Comparison of ENCODE assay signal across 22 cellular contexts in the genomic region with DNA sequence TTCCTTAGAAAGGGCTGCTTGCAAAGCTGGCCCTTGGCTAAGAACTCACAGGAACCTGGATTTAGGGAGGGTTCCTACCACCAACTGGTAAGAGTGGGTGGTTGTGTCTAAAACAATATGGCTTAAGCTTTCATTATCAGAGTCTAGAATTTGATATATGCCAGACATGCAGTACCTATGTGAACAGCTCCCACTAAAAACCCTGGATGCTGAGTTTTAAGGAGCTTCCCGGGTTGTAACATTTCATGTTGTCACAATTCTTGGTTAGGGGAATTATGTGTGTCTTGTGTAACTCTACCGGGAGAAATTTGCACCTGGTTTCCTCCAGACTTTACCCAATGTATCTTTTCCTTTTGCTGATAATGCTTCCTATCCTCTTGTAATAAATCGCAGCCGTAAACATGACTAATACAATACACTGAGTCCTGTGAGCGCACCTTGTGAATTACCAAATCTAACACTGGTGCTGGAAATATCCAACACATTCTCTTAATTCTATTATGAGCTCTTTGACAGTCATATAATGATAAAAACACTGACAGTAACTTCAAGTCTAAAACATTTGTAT. TPM values are rescaled to one million over a fixed set of nuclear protein-coding genes. Genes with fewer than 3 reads are reported as not detected.
A peak's percentile ranks its signal among the peaks of the same experiment; 100 is the strongest.
DNase-seq lines count a peak whose midpoint lies in the region; ATAC-seq and TF ChIP-seq lines count a peak whose summit lies in the region.
"Had no signal": no experiment of that assay in that cellular context is flagged by ENCODE, and none has a peak within 500 bp of the region (broad histone marks: within the 10 kb centered on the region; RNA-seq: fewer than 3 reads in every experiment).

No MANE protein-coding gene starts in this region.

- H2BK120ac ChIP-seq in H9 (ENCODE audit: low read depth, low read length, poor library complexity, severe bottlenecking) (no peak overlapping the region), mesendoderm (ENCODE audit: low read depth, low read length) (no peak overlapping the region)

- no peak overlapping the region for H2AFZ ChIP-seq in H9 (ENCODE audit: low read length)
- H2AFZ ChIP-seq: GM23248 had no signal

- H2BK12ac ChIP-seq in H9 (ENCODE audit: insufficient read length, low read depth, low read length) = no peak overlapping the region

- H3K4me3 ChIP-seq in CD4-positive, CD25-positive, alpha-beta regulatory T cell (ENCODE audit: low read depth, low read length) = peak overlapping the region; percentile 28
- H3K4me3 ChIP-seq in endodermal cell (ENCODE audit: low read length) = peak overlapping the region; percentile 68
- no peak overlapping the region for H3K4me3 ChIP-seq in mesendoderm (ENCODE audit: low read length)
- H3K4me3 ChIP-seq: BLaER1 treated with 17β-estradiol and CSF1 and Interleukin-3, amounts not matched to agents 10 nM and 100 nM; GM23248; SK-N-MC had no signal

- peak overlapping the region in 2 of 4 donors; percentile 4 to 5 for H3K4me3 Mint-ChIP-seq in CD4-positive, CD25-positive, alpha-beta regulatory T cell
- H3K4me3 Mint-ChIP-seq in H9 = no peak overlapping the region
- H3K4me3 Mint-ChIP-seq in endodermal cell = no peak overlapping the region
- H3K4me3 Mint-ChIP-seq: HFFc6 had no signal

- peaks cover 4% of the 10 kb centered on the region for H3K36me3 ChIP-seq in CD4-positive, CD25-positive, alpha-beta regulatory T cell (ENCODE audit: control insufficient read depth, insufficient read depth, low read length)
- no peaks in the 10 kb centered on the region for H3K36me3 ChIP-seq in endodermal cell (ENCODE audit: control insufficient read depth, insufficient read depth, low read length)
- H3K36me3 ChIP-seq in mesendoderm (ENCODE audit: control insufficient read depth, insufficient read depth, low read length) = no peaks in the 10 kb centered on the region

- H3K9ac ChIP-seq in H9 (ENCODE audit: extremely low read depth, insufficient read length, low read length) (no peak overlapping the region), endodermal cell (ENCODE audit: extremely low read depth, low read length, poor library complexity, severe bottlenecking) (no peak overlapping the region), mesendoderm (ENCODE audit: low read length) (no peak overlapping the region)
- H3K9ac ChIP-seq: BLaER1 treated with 17β-estradiol and CSF1 and Interleukin-3, amounts not matched to agents 10 nM and 100 nM; GM23248; KMS-11 had no signal

- no peak overlapping the region for H3T11ph ChIP-seq in H9 (ENCODE audit: low read length)

- TF ChIP-seq CTCF in H9 (conservative IDR thresholded peaks at IDR 0.05) (no peak), endodermal cell (conservative IDR thresholded peaks at IDR 0.05) (no peak)

- no peak for ATAC-seq in CD4-positive, CD25-positive, alpha-beta regulatory T cell (ENCODE audit: low read depth in 2 of 2)
- ATAC-seq in GM19467 (IDR thresholded peaks at IDR 0.05; ENCODE audit: unreplicated experiment) (no peak), GM19452 (IDR thresholded peaks at IDR 0.05; ENCODE audit: unreplicated experiment) (no peak)

- no peaks in the 10 kb centered on the region for H4K20me1 ChIP-seq in H9 (ENCODE audit: control insufficient read depth, insufficient read depth, insufficient read length)

- no peaks in the 10 kb centered on the region for H3K23me2 ChIP-seq in H9 (ENCODE audit: insufficient read length, low read depth, low read length, poor library complexity, severe bottlenecking)

- H3K14ac ChIP-seq in H9 (ENCODE audit: insufficient read depth, low read length) = no peak overlapping the region

- H3K79me2 ChIP-seq in H9 (ENCODE audit: insufficient read depth, low read length) = peaks cover 30% of the 10 kb centered on the region; the same call in 1 of the 2 replicates
- peaks cover 67% of the 10 kb centered on the region for H3K79me2 ChIP-seq in mesendoderm (ENCODE audit: control insufficient read depth, insufficient read depth, low read length)

- H3K4me1 Mint-ChIP-seq in CD4-positive, CD25-positive, alpha-beta regulatory T cell = peaks cover 44 to 86% (median 60%) of the 10 kb centered on the region in 4 donors
- H3K4me1 Mint-ChIP-seq in H9 (peaks cover 45 to 59% of the 10 kb centered on the region in 2 experiments), endodermal cell (peaks cover 50% of the 10 kb centered on the region)

- H3K27me3 ChIP-seq in CD4-positive, CD25-positive, alpha-beta regulatory T cell (ENCODE audit: control insufficient read depth, insufficient read depth, low read length) = no peaks in the 10 kb centered on the region
- no peaks in the 10 kb centered on the region for H3K27me3 ChIP-seq in H9 (ENCODE audit: insufficient read depth, low read length)
- no peaks in the 10 kb centered on the region for H3K27me3 ChIP-seq in endodermal cell (ENCODE audit: control insufficient read depth, insufficient read depth, low read length, poor library complexity, severe bottlenecking)
- no peaks in the 10 kb centered on the region for H3K27me3 ChIP-seq in mesendoderm (ENCODE audit: insufficient read depth, low read length, poor library complexity)
- H3K27me3 ChIP-seq: BLaER1 treated with 17β-estradiol and CSF1 and Interleukin-3, amounts not matched to agents 10 nM and 100 nM had no signal

- H3K18ac ChIP-seq in H9 (ENCODE audit: insufficient read length, low read depth, low read length) (no peak overlapping the region), mesendoderm (ENCODE audit: low read length) (peak overlapping the region; percentile 76)

- H4K5ac ChIP-seq in H9 (ENCODE audit: insufficient read length, low read depth, low read length) (no peak overlapping the region), mesendoderm (ENCODE audit: low read length) (no peak overlapping the region)

- H3K27me3 Mint-ChIP-seq in CD4-positive, CD25-positive, alpha-beta regulatory T cell = no peaks in the 10 kb centered on the region
- no peaks in the 10 kb centered on the region for H3K27me3 Mint-ChIP-seq in H9 (ENCODE audit: low read depth)
- no peaks in the 10 kb centered on the region for H3K27me3 Mint-ChIP-seq in endodermal cell (ENCODE audit: insufficient read depth)

- H3K27ac ChIP-seq in CD4-positive, CD25-positive, alpha-beta regulatory T cell (ENCODE audit: insufficient read depth, low read length, poor library complexity, severe bottlenecking) = no peak overlapping the region
- H3K27ac ChIP-seq in H9 (ENCODE audit: insufficient read length, low read depth, low read length) = no peak overlapping the region
- H3K27ac ChIP-seq in endodermal cell (ENCODE audit: low read depth, low read length) = no peak overlapping the region
- no peak overlapping the region for H3K27ac ChIP-seq in mesendoderm (ENCODE audit: low read depth, low read length)
- H3K27ac ChIP-seq: BLaER1 treated with 17β-estradiol and CSF1 and Interleukin-3, amounts not matched to agents 10 nM and 100 nM; GM23248; KMS-11; SK-N-MC had no signal

- H4K8ac ChIP-seq in H9 (replicated peaks; ENCODE audit: insufficient read length, low read depth, low read length) (no peak overlapping the region), mesendoderm (ENCODE audit: low read depth, low read length) (no peak overlapping the region)

- no peaks in the 10 kb centered on the region for H3K9me3 ChIP-seq in CD4-positive, CD25-positive, alpha-beta regulatory T cell (ENCODE audit: control insufficient read depth in 2 of 2, low read length in 2 of 2)
- H3K9me3 ChIP-seq in H9 (ENCODE audit: control insufficient read depth, low read depth, low read length) = no peaks in the 10 kb centered on the region
- no peaks in the 10 kb centered on the region for H3K9me3 ChIP-seq in endodermal cell (ENCODE audit: control insufficient read depth, low read length)

- no peak overlapping the region for H3K23ac ChIP-seq in H9 (ENCODE audit: insufficient read length, low read depth, low read length)
- no peak overlapping the region for H3K23ac ChIP-seq in mesendoderm (ENCODE audit: low read length)

- peaks cover 0 to 1% (median 0%) of the 10 kb centered on the region in 7 donors for H3K9me3 Mint-ChIP-seq in CD4-positive, CD25-positive, alpha-beta regulatory T cell
- no peaks in the 10 kb centered on the region for H3K9me3 Mint-ChIP-seq in H9
- H3K9me3 Mint-ChIP-seq in endodermal cell = no peaks in the 10 kb centered on the region
- H3K9me3 Mint-ChIP-seq: HFFc6 had no signal

- no peak for DNase-seq in CD4-positive, CD25-positive, alpha-beta regulatory T cell
- DNase-seq in H9 (no peak), endodermal cell (no peak), mesendoderm (no peak), retina (no peak)
- no peak for DNase-seq in activated effector memory CD4-positive, alpha-beta T cell treated with anti-CD3 and anti-CD28 coated beads, Interleukin-2, amount 50 U/mL, for 16 hours
- DNase-seq: DMS79, GM23248, HFFc6, MV-4-11, NCI-H187, NCI-H2107, NCI-H2227 treated with DMSO at 0.1 percent for 48 hours, NCI-H510A treated with DMSO at 0.1 percent for 48 hours, NCI-H774, OCI-M1, SHP77 had no signal

- no peak overlapping the region for H2BK20ac ChIP-seq in H9 (ENCODE audit: low read depth, low read length, poor library complexity, severe bottlenecking)

- H3K56ac ChIP-seq in H9 (ENCODE audit: insufficient read length, low read depth, low read length) = no peak overlapping the region
- H3K56ac ChIP-seq in mesendoderm (ENCODE audit: low read length) = no peak overlapping the region

- H2BK15ac ChIP-seq in H9 (ENCODE audit: low read depth, low read length) (no peak overlapping the region), mesendoderm (replicated peaks; ENCODE audit: low read depth) (no peak overlapping the region)

- H2AK5ac ChIP-seq in H9 (ENCODE audit: insufficient read length, low read length) (no peak overlapping the region), mesendoderm (ENCODE audit: low read length) (no peak overlapping the region)

- peak overlapping the region in 1 of 3 donors; percentile 70 for H3K27ac Mint-ChIP-seq in CD4-positive, CD25-positive, alpha-beta regulatory T cell
- peak overlapping the region in 2 of 3 experiments; percentile 1 to 87; a peak in 3 of 7 replicates for H3K27ac Mint-ChIP-seq in H9
- peak overlapping the region; percentile 22 for H3K27ac Mint-ChIP-seq in endodermal cell
- H3K27ac Mint-ChIP-seq: HFFc6 had no signal

- H3K4me2 ChIP-seq in H9 (ENCODE audit: insufficient read depth, insufficient read length, low read length) (no peak overlapping the region), mesendoderm (ENCODE audit: low read length) (no peak overlapping the region)
- H3K4me2 ChIP-seq: BLaER1 treated with 17β-estradiol and CSF1 and Interleukin-3, amounts not matched to agents 10 nM and 100 nM; KMS-11 had no signal

- H3K36me3 Mint-ChIP-seq in CD4-positive, CD25-positive, alpha-beta regulatory T cell = peaks cover 5% of the 10 kb centered on the region
- H3K36me3 Mint-ChIP-seq in H9 (ENCODE audit: insufficient read depth in 1 of 3, low read depth in 3 of 3) = no peaks in the 10 kb centered on the region; a peak in 2 of 7 replicates
- H3K36me3 Mint-ChIP-seq in endodermal cell (ENCODE audit: low read depth) = no peaks in the 10 kb centered on the region

- no peak overlapping the region for H4K91ac ChIP-seq in H9 (ENCODE audit: insufficient read length, low read depth, low read length)

- no peak overlapping the region for H2BK5ac ChIP-seq in H9 (ENCODE audit: insufficient read length, low read length)
- H2BK5ac ChIP-seq in mesendoderm (ENCODE audit: low read length) = no peak overlapping the region

- H3K4ac ChIP-seq in H9 (ENCODE audit: low read depth, low read length) (no peak overlapping the region), mesendoderm (ENCODE audit: low read depth, low read length) (peak overlapping the region; percentile 11)

- WGBS in H9 (ENCODE audit: extremely low coverage, insufficient read length, low lambda C conversion rate) = no CpG with 5 or more reads among the region's 5 CpGs
- whole genome bisulfite sequencing in endodermal cell (ENCODE audit: insufficient coverage in 1 of 2, insufficient read length in 1 of 2), 2 experiments = 77 to 80% methylated on average over 3 to 5 of the region's 5 CpGs
- WGBS in mesendoderm (ENCODE audit: extremely low coverage, insufficient coverage, low lambda C conversion rate) = no CpG with 5 or more reads among the region's 5 CpGs

- peaks cover 61% of the 10 kb centered on the region for H3K4me1 ChIP-seq in CD4-positive, CD25-positive, alpha-beta regulatory T cell (ENCODE audit: control insufficient read depth, insufficient read depth, low read length, poor library complexity, severe bottlenecking)
- H3K4me1 ChIP-seq in H9 (ENCODE audit: insufficient read depth, low read length) (peaks cover 2% of the 10 kb centered on the region; the same call in 1 of the 2 replicates), endodermal cell (ENCODE audit: control insufficient read depth, insufficient read depth, low read length) (peaks cover 10% of the 10 kb centered on the region), mesendoderm (ENCODE audit: control insufficient read depth, low read depth, low read length) (peaks cover 12% of the 10 kb centered on the region)

- H3K79me1 ChIP-seq in H9 (ENCODE audit: insufficient read depth, low read depth, low read length, poor library complexity, severe bottlenecking) (peaks cover 4% of the 10 kb centered on the region), mesendoderm (ENCODE audit: low read length) (peaks cover 8% of the 10 kb centered on the region)

RNA-seq across cellular contexts. Expression of gene ARID4B, which starts 48.3 kb away (rescaled TPM):
- total RNA-seq in CD4-positive, CD25-positive, alpha-beta regulatory T cell = 192 TPM
- polyA plus RNA-seq in CD4-positive, CD25-positive, alpha-beta regulatory T cell = 10 to 100 TPM; 52.6 to 63.4 (median 56.1) TPM
- total RNA-seq in H9 (2021) (32.8 and 34.0 TPM in 2 replicates), endodermal cell (10 to 100 TPM; 40.6 to 43.1 TPM)
- polyA plus RNA-seq in endodermal cell (2013, experiment 1 of 2) = 36.7 TPM
- polyA plus RNA-seq in endodermal cell (2013, experiment 2 of 2) = 36.7 TPM
- 14.8 TPM for polyA plus RNA-seq in mesendoderm (2013, experiment 1 of 2)
- 15.0 TPM for polyA plus RNA-seq in mesendoderm (2013, experiment 2 of 2)

RNA-seq across cellular contexts. Expression of gene GGPS1, which starts 48.7 kb away (rescaled TPM):
- total RNA-seq in CD4-positive, CD25-positive, alpha-beta regulatory T cell = 30.8 TPM
- 10 to 100 TPM; 60.2 to 82.0 (median 78.4) TPM for polyA plus RNA-seq in CD4-positive, CD25-positive, alpha-beta regulatory T cell
- total RNA-seq in H9 (2021) (43.3 and 44.7 TPM in 2 replicates), endodermal cell (10 to 100 TPM; 56.3 to 64.6 TPM)
- polyA plus RNA-seq in endodermal cell (2013, experiment 1 of 2) = 46.3 TPM
- 40.2 TPM for polyA plus RNA-seq in endodermal cell (2013, experiment 2 of 2)
- 28.7 TPM for polyA plus RNA-seq in mesendoderm (2013, experiment 1 of 2)
- 27.1 TPM for polyA plus RNA-seq in mesendoderm (2013, experiment 2 of 2)
